ENCODE assay signal across 1 cellular context in genomic region chr17:44970136-44970737, GRCh38.
TF ChIP-seq lines count a peak whose summit lies in the region.

No MANE protein-coding gene starts in this region.

TF ChIP-seq in HEK293, 187 proteins besides CTCF, POLR2A, EP300 and RAD21 (continued from another document):
- TF ChIP-seq, protein P1, sequence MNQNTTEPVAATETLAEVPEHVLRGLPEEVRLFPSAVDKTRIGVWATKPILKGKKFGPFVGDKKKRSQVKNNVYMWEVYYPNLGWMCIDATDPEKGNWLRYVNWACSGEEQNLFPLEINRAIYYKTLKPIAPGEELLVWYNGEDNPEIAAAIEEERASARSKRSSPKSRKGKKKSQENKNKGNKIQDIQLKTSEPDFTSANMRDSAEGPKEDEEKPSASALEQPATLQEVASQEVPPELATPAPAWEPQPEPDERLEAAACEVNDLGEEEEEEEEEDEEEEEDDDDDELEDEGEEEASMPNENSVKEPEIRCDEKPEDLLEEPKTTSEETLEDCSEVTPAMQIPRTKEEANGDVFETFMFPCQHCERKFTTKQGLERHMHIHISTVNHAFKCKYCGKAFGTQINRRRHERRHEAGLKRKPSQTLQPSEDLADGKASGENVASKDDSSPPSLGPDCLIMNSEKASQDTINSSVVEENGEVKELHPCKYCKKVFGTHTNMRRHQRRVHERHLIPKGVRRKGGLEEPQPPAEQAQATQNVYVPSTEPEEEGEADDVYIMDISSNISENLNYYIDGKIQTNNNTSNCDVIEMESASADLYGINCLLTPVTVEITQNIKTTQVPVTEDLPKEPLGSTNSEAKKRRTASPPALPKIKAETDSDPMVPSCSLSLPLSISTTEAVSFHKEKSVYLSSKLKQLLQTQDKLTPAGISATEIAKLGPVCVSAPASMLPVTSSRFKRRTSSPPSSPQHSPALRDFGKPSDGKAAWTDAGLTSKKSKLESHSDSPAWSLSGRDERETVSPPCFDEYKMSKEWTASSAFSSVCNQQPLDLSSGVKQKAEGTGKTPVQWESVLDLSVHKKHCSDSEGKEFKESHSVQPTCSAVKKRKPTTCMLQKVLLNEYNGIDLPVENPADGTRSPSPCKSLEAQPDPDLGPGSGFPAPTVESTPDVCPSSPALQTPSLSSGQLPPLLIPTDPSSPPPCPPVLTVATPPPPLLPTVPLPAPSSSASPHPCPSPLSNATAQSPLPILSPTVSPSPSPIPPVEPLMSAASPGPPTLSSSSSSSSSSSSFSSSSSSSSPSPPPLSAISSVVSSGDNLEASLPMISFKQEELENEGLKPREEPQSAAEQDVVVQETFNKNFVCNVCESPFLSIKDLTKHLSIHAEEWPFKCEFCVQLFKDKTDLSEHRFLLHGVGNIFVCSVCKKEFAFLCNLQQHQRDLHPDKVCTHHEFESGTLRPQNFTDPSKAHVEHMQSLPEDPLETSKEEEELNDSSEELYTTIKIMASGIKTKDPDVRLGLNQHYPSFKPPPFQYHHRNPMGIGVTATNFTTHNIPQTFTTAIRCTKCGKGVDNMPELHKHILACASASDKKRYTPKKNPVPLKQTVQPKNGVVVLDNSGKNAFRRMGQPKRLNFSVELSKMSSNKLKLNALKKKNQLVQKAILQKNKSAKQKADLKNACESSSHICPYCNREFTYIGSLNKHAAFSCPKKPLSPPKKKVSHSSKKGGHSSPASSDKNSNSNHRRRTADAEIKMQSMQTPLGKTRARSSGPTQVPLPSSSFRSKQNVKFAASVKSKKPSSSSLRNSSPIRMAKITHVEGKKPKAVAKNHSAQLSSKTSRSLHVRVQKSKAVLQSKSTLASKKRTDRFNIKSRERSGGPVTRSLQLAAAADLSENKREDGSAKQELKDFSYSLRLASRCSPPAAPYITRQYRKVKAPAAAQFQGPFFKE (tag by site-specific recombination; IDR thresholded peaks at IDR 0.05; ENCODE audit: borderline replicate concordance) = no peak
TF ChIP-seq in HEK293: peak in this region for 0.
